1 cellular context compared by ENCODE assay signal in the genomic region with DNA sequence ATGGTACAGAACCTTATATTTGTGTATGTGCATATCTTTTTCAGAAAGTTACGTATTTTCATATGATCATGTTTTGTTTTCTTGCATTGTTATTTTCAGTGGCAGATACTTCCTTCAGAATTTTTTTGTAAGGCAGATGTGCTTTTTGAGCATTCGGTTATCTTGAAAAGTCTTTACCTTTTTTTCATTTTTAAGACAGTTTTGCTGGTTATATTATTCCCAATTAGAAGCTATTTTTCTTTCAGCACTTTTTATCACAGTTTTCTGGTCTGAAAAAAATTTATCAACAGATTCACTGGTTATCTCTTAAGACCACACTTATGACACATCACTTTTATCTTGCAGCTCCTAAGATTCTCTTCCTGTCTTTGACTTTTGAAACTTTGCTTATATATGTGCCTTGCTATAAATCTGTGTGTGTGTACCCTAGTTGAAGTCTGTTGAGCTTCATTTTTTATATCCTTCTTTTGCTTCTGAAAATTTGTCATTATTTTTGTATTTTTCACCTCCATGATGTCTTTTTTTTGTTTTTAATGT.
TF ChIP-seq lines count a peak whose summit lies in the region.

No MANE protein-coding gene starts in this region.

TF ChIP-seq in H1, 55 proteins besides CTCF, POLR2A, EP300 and RAD21:
- TF ChIP-seq GABPA (IDR thresholded peaks at IDR 0.05; ENCODE audit: borderline replicate concordance, insufficient read depth, low read length) (no peak), POLR2AphosphoS5 (IDR thresholded peaks at IDR 0.05; ENCODE audit: low read depth, low read length) (no peak), YY1 (IDR thresholded peaks at IDR 0.05; ENCODE audit: low read depth, low read length) (no peak), SP2 (IDR thresholded peaks at IDR 0.05; ENCODE audit: low read length) (no peak), HDAC2 (IDR thresholded peaks at IDR 0.05; ENCODE audit: borderline replicate concordance in 1 of 2, low read depth in 2 of 2, low read length in 2 of 2) (no peak)
- TF ChIP-seq, protein P1, sequence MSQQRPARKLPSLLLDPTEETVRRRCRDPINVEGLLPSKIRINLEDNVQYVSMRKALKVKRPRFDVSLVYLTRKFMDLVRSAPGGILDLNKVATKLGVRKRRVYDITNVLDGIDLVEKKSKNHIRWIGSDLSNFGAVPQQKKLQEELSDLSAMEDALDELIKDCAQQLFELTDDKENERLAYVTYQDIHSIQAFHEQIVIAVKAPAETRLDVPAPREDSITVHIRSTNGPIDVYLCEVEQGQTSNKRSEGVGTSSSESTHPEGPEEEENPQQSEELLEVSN (IDR thresholded peaks at IDR 0.05) = no peak
TF ChIP-seq in H1: peak in this region for 0.
